ENCODE assay signal across 16 cellular contexts in genomic region chr6:127956260-127956888, GRCh38. TPM values are rescaled to one million over a fixed set of nuclear protein-coding genes. Genes with fewer than 3 reads are reported as not detected.
A peak's percentile ranks its signal among the peaks of the same experiment; 100 is the strongest.
DNase-seq lines count a peak whose midpoint lies in the region; ATAC-seq, FAIRE-seq and TF ChIP-seq lines count a peak whose summit lies in the region.
"Had no signal": no experiment of that assay in that cellular context is flagged by ENCODE, and none has a peak within 500 bp of the region (broad histone marks: within the 10 kb centered on the region; RNA-seq: fewer than 3 reads in every experiment).

No MANE protein-coding gene starts in this region.

- no peak overlapping the region for H2BK15ac ChIP-seq in H1 (ENCODE audit: low read length)

- no peak overlapping the region for H4K8ac ChIP-seq in H1 (ENCODE audit: extremely low read depth, insufficient read depth, low read length)

- no peak overlapping the region for H3K4me3 ChIP-seq in H1 (ENCODE audit: extremely low read depth in 1 of 4, insufficient read depth in 2 of 4, low read depth in 3 of 4, low read length in 4 of 4)
- H3K4me3 ChIP-seq: hepatocyte, lower lobe of right lung, tibial artery had no signal

- no peaks in the 10 kb centered on the region for H3K9me3 Mint-ChIP-seq in stimulated activated effector memory CD8-positive, alpha-beta T cell treated with anti-CD3 and anti-CD28 coated beads, Interleukin-12 subunit alpha, Interleukin-12 subunit beta, amount 100 ng/mL, for 72 hours

- no peak overlapping the region for H4K91ac ChIP-seq in H1 (replicated peaks; ENCODE audit: insufficient read length, low read length)

- TF ChIP-seq CTCF in H1 (IDR thresholded peaks at IDR 0.05; ENCODE audit: control extremely low read depth in 1 of 3, insufficient read depth in 1 of 3, low read depth in 1 of 3, low read length in 3 of 3) (peak in 2 of 3 experiments; percentile 31 to 52; a peak in 3 of 4 replicates), GM10266 (IDR thresholded peaks at IDR 0.05; ENCODE audit: control insufficient read depth, insufficient read depth, low read depth, missing control alignments) (no peak)

- no peak overlapping the region for H2BK120ac ChIP-seq in H1 (replicated peaks; ENCODE audit: low read depth, low read length)

- no peak overlapping the region for H3K4me2 ChIP-seq in H1 (ENCODE audit: insufficient read depth in 1 of 2, low read depth in 2 of 2, low read length in 2 of 2)
- H3K4me2 ChIP-seq: hepatocyte had no signal

- no peak for TF ChIP-seq POLR2A in H1 (IDR thresholded peaks at IDR 0.05; ENCODE audit: control extremely low read depth in 1 of 2, low read depth in 2 of 2, low read length in 2 of 2)

- H3K56ac ChIP-seq in H1 (replicated peaks; ENCODE audit: insufficient read length, low read depth, low read length), result no peak overlapping the region

- no peaks in the 10 kb centered on the region for H3K79me2 ChIP-seq in H1 (ENCODE audit: control insufficient read depth in 1 of 2, insufficient read depth in 2 of 2, low read length in 2 of 2)
- H3K79me2 ChIP-seq: hepatocyte had no signal

- ATAC-seq in stimulated activated effector memory CD8-positive, alpha-beta T cell treated with anti-CD3 and anti-CD28 coated beads, Interleukin-12 subunit alpha, Interleukin-12 subunit beta, amount 100 ng/mL, for 72 hours, result peak; percentile 42
- no peak for ATAC-seq in GM21515 (IDR thresholded peaks at IDR 0.05; ENCODE audit: unreplicated experiment)
- ATAC-seq in HG03025 (IDR thresholded peaks at IDR 0.05; ENCODE audit: low FRiP score, unreplicated experiment), result no peak
- ATAC-seq: lower lobe of right lung had no signal

- no peak for TF ChIP-seq EP300 in H1 (IDR thresholded peaks at IDR 0.05; ENCODE audit: borderline replicate concordance in 1 of 2, low read depth in 2 of 2, low read length in 2 of 2)

- H2BK20ac ChIP-seq in H1 (ENCODE audit: low read length), result no peak overlapping the region

- peaks cover 20% of the 10 kb centered on the region for H3K4me1 Mint-ChIP-seq in stimulated activated effector memory CD8-positive, alpha-beta T cell treated with anti-CD3 and anti-CD28 coated beads, Interleukin-12 subunit alpha, Interleukin-12 subunit beta, amount 100 ng/mL, for 72 hours

- H3K27ac ChIP-seq in H1 (ENCODE audit: low read depth, low read length), result no peak overlapping the region
- H3K27ac ChIP-seq: hepatocyte, lower lobe of right lung, tibial artery had no signal

- no peak overlapping the region for H3K27ac Mint-ChIP-seq in stimulated activated effector memory CD8-positive, alpha-beta T cell treated with anti-CD3 and anti-CD28 coated beads, Interleukin-12 subunit alpha, Interleukin-12 subunit beta, amount 100 ng/mL, for 72 hours
- H3K27ac Mint-ChIP-seq: activated T-cell treated with anti-CD3 and anti-CD28 coated beads, Interleukin-2, amount 50 U/mL, for 72 hours had no signal

- H3K14ac ChIP-seq in H1 (ENCODE audit: insufficient read length), result no peak overlapping the region

- H2AK5ac ChIP-seq in H1 (ENCODE audit: low read depth, low read length), result no peak overlapping the region

- DNase-seq in NCI-H82 (lab: John Stamatoyannopoulos, UW) (peak; percentile 19), NCI-H82 treated with DMSO at 0.1 percent for 48 hours (lab: John Stamatoyannopoulos, UW; ENCODE audit: unreplicated experiment) (no peak), NCI-H446 (lab: John Stamatoyannopoulos, UW) (peak; percentile 20 to 73), H1 (ENCODE audit: low read depth in 1 of 2, low spot score in 2 of 2) (peak in 1 of 2 experiments; percentile 1), GM10266 (ENCODE audit: extremely low spot score) (no peak)
- DNase-seq in stimulated activated effector memory CD8-positive, alpha-beta T cell treated with anti-CD3 and anti-CD28 coated beads, Interleukin-12 subunit alpha, Interleukin-12 subunit beta, amount 100 ng/mL, for 72 hours (ENCODE audit: low spot score in 2 of 2), result no peak
- DNase-seq: activated T-cell treated with anti-CD3 and anti-CD28 coated beads, Interleukin-2, amount 50 U/mL, for 72 hours; DND-41; KBM-7; lower lobe of right lung; NCI-H1930; occipital lobe; tibial artery had no signal

- H3K9ac ChIP-seq in H1 (replicated peaks in 1 of 4; ENCODE audit: extremely low read depth in 1 of 4, low read depth in 3 of 4, low read length in 3 of 4), result no peak overlapping the region

- POLR2A ChIA-PET in H1 (lab: Charles Lee; ENCODE audit: partially characterized antibody), result no interaction called here

- H3K4me3 Mint-ChIP-seq in stimulated activated effector memory CD8-positive, alpha-beta T cell treated with anti-CD3 and anti-CD28 coated beads, Interleukin-12 subunit alpha, Interleukin-12 subunit beta, amount 100 ng/mL, for 72 hours, result no peak overlapping the region
- H3K4me3 Mint-ChIP-seq: activated T-cell treated with anti-CD3 and anti-CD28 coated beads, Interleukin-2, amount 50 U/mL, for 72 hours had no signal

- H3K18ac ChIP-seq in H1 (ENCODE audit: extremely low read depth, low read length), result no peak overlapping the region

- H3K36me3 Mint-ChIP-seq in stimulated activated effector memory CD8-positive, alpha-beta T cell treated with anti-CD3 and anti-CD28 coated beads, Interleukin-12 subunit alpha, Interleukin-12 subunit beta, amount 100 ng/mL, for 72 hours, result peaks cover 5% of the 10 kb centered on the region

- no peak overlapping the region for H4K5ac ChIP-seq in H1 (ENCODE audit: insufficient read length, low read depth, low read length)

- no peak overlapping the region for H3K4ac ChIP-seq in H1 (replicated peaks; ENCODE audit: insufficient read length, low read depth, low read length)

- no peaks in the 10 kb centered on the region for H3K4me1 ChIP-seq in H1 (replicated peaks in 1 of 4; ENCODE audit: control insufficient read depth in 3 of 4, insufficient read depth in 4 of 4, low read length in 3 of 4)
- H3K4me1 ChIP-seq: lower lobe of right lung, tibial artery had no signal

- H3K79me1 ChIP-seq in H1 (ENCODE audit: low read depth, low read length), result no peaks in the 10 kb centered on the region

- no peak overlapping the region for H3K23ac ChIP-seq in H1 (ENCODE audit: insufficient read length)

- no peaks in the 10 kb centered on the region for H3K36me3 ChIP-seq in H1 (ENCODE audit: control insufficient read depth in 2 of 4, insufficient read depth in 4 of 4, low read length in 3 of 4)
- H3K36me3 ChIP-seq: lower lobe of right lung, tibial artery had no signal

- H2BK5ac ChIP-seq in H1 (ENCODE audit: low read depth, low read length), result no peak overlapping the region

- no peaks in the 10 kb centered on the region for H3K27me3 ChIP-seq in H1 (replicated peaks in 1 of 4; ENCODE audit: control insufficient read depth in 3 of 4, extremely low read depth in 1 of 4, insufficient read depth in 3 of 4, low read length in 3 of 4)
- H3K27me3 ChIP-seq: hepatocyte, tibial artery had no signal

- no peaks in the 10 kb centered on the region for H3K9me3 ChIP-seq in H1 (ENCODE audit: insufficient read depth in 2 of 2, low read depth in 1 of 2, low read length in 1 of 2)
- H3K9me3 ChIP-seq: lower lobe of right lung, tibial artery had no signal

- H4K20me1 ChIP-seq in H1 (replicated peaks in 1 of 2; ENCODE audit: control insufficient read depth in 1 of 2, insufficient read depth in 2 of 2, low read length in 2 of 2), result no peaks in the 10 kb centered on the region

- CTCF ChIA-PET in H1 (lab: Charles Lee; ENCODE audit: partially characterized antibody), result interaction anchor here (0.7 to 1.9 kb wide), 13 partner anchors 9 to 497 kb away, joined by 3 to 9 read pairs (median 4); partner anchors contain the start of gene THEMIS

- H2BK12ac ChIP-seq in H1 (ENCODE audit: low read depth, low read length), result no peak overlapping the region

- H2AFZ ChIP-seq in H1 (ENCODE audit: low read length), result no peak overlapping the region
- H2AFZ ChIP-seq: hepatocyte had no signal

- TF ChIP-seq RAD21 in H1 (IDR thresholded peaks at IDR 0.05 in 1 of 2, conservative IDR thresholded peaks at IDR 0.05 in 1 of 2; ENCODE audit: low read depth in 2 of 2, low read length in 2 of 2), result peak; percentile 34 to 46; a peak in 3 of 4 replicates

- WGBS in H1 (ENCODE audit: extremely low coverage in 1 of 2, insufficient coverage in 1 of 2, insufficient read length in 1 of 2, insufficient replicate concordance in 2 of 2, low coverage in 1 of 2, low lambda C conversion rate in 2 of 2, missing lambda C conversion rate in 1 of 2), 2 experiments, result 83% methylated on average over 6 of the region's 6 CpGs; no CpG with 5 or more reads in 1 of the 2 experiments

- peak; percentile 19 for FAIRE-seq in H1 (lab: Jason Lieb, UNC)

- no peaks in the 10 kb centered on the region for H3K23me2 ChIP-seq in H1 (ENCODE audit: low read depth, low read length)

TF ChIP-seq in H1, 55 proteins besides CTCF, POLR2A, EP300 and RAD21:
- TF ChIP-seq CBX8 (IDR thresholded peaks at IDR 0.05; ENCODE audit: borderline replicate concordance, low read depth, low read length), result no peak
- 0 out of 2 replicates have a peak, but pooled peaks have one; percentile 35 for TF ChIP-seq TEAD4 (IDR thresholded peaks at IDR 0.05; ENCODE audit: low read depth, low read length)
TF ChIP-seq in H1: peak in this region for 1.

RNA-seq across cellular contexts. Expression of gene THEMIS, which starts 55.5 kb away (rescaled TPM):
- total RNA-seq in H1 (2021; fragmentation: NEBNext Ultra II Directional; extraction: Animal tissue kit (Norgen Biotek cat#: 25700)), result not detected in 2 replicates
- polyA plus RNA-seq in H1 (2011; rRNA removed), result not detected in 2 replicates
- not detected for polyA plus RNA-seq in H1 (2011; cell fraction: cytosol; rRNA removed)
- polyA plus RNA-seq in H1 (2011; cell fraction: nucleus; rRNA removed), result not detected
- not detected in 4 replicates for polyA plus RNA-seq in H1 (2012, experiment 1 of 2)
- not detected for polyA plus RNA-seq in H1 (2012, experiment 2 of 2)
- polyA plus RNA-seq in H1 (2013, experiment 1 of 2), result not detected
- not detected for polyA plus RNA-seq in H1 (2013, experiment 2 of 2)
- polyA minus RNA-seq in H1 (2011; rRNA and poly(A)+ RNA removed), result not detected in 2 replicates
- polyA minus RNA-seq in H1 (2011; cell fraction: cytosol; rRNA and poly(A)+ RNA removed), result not detected
- polyA minus RNA-seq in H1 (2011; cell fraction: nucleus; rRNA and poly(A)+ RNA removed), result not detected
- total RNA-seq: hepatocyte had no signal
- polyA plus RNA-seq: hepatocyte had no signal

Comparison
In these comparisons a context has a peak if more than half of its experiments do, and no peak if none do; other contexts are left out.
1. DNase-seq: peak in NCI-H82 (single experiment) and NCI-H446 (2 of 2); none in NCI-H82 treated with DMSO at 0.1 percent for 48 hours (single experiment), stimulated activated effector memory CD8-positive, alpha-beta T cell treated with anti-CD3 and anti-CD28 coated beads, Interleukin-12 subunit alpha, Interleukin-12 subunit beta, amount 100 ng/mL, for 72 hours (0 of 2) and GM10266 (single experiment).